ENCODE assay signal across 1 cellular context in genomic region chr3:38842266-38842965, GRCh38.
TF ChIP-seq lines count a peak whose summit lies in the region.

No MANE protein-coding gene starts in this region.

TF ChIP-seq in GM23338, 12 proteins besides CTCF, POLR2A, EP300 and RAD21 (continued from another document):
- TF ChIP-seq STAT1 (IDR thresholded peaks at IDR 0.05; ENCODE audit: unreplicated experiment) (no peak), EZH2 (IDR thresholded peaks at IDR 0.05; ENCODE audit: low read depth, unreplicated experiment) (no peak), JUNB (IDR thresholded peaks at IDR 0.05; ENCODE audit: unreplicated experiment) (no peak), ETS1 (IDR thresholded peaks at IDR 0.05) (no peak), ZNF331 (CRISPR knock-in tag; IDR thresholded peaks at IDR 0.05; ENCODE audit: low read depth) (no peak), REST (IDR thresholded peaks at IDR 0.05; ENCODE audit: unreplicated experiment) (no peak), CREB1 (CRISPR knock-in tag; IDR thresholded peaks at IDR 0.05; ENCODE audit: low read depth) (no peak), ZNF114 (CRISPR knock-in tag; IDR thresholded peaks at IDR 0.05) (no peak), POLR2AphosphoS5 (IDR thresholded peaks at IDR 0.05; ENCODE audit: low read depth) (no peak), EZH2phosphoT487 (IDR thresholded peaks at IDR 0.05; ENCODE audit: unreplicated experiment) (no peak)
TF ChIP-seq in GM23338: peak in this region for 0.
